ENCODE assay signal across 29 cellular contexts in genomic region chr13:54614729-54615128, GRCh38.
DNase-seq lines count a peak whose midpoint lies in the region; TF ChIP-seq lines count a peak whose summit lies in the region.
"Had no signal": no experiment of that assay in that cellular context is flagged by ENCODE, and none has a peak within 500 bp of the region (broad histone marks: within the 10 kb centered on the region; RNA-seq: fewer than 3 reads in every experiment).

No MANE protein-coding gene starts in this region.

- H3K9me3 ChIP-seq in WERI-Rb-1 (ENCODE audit: severe bottlenecking) (no peaks in the 10 kb centered on the region), PC-9 (ENCODE audit: insufficient read depth, low read depth) (no peaks in the 10 kb centered on the region)
- H3K9me3 ChIP-seq: ascending aorta, pancreas, right atrium auricular region, thyroid gland, vagina had no signal

- H3K27me3 ChIP-seq in WERI-Rb-1 (ENCODE audit: insufficient read depth, low read depth, severe bottlenecking) (no peaks in the 10 kb centered on the region), PC-9 (ENCODE audit: insufficient read depth, low read depth) (no peaks in the 10 kb centered on the region)
- H3K27me3 ChIP-seq: ascending aorta, pancreas, right atrium auricular region, thyroid gland, vagina had no signal

- peak overlapping the region; percentile 68 for H3K27ac ChIP-seq in WERI-Rb-1
- no peak overlapping the region for H3K27ac ChIP-seq in PC-9
- H3K27ac ChIP-seq: ascending aorta, pancreas, right atrium auricular region, RWPE1, thyroid gland, vagina had no signal

- BruUV-seq in PC-9 (replicated peaks; lab: Mats Ljungman, UMichigan), result no TSS peak

- DNase-seq in DMS153 (lab: John Stamatoyannopoulos, UW) (peak; percentile 60), NCI-H1436 treated with DMSO at 0.1 percent for 48 hours (lab: John Stamatoyannopoulos, UW) (peak; percentile 52), NCI-H524 (lab: John Stamatoyannopoulos, UW) (peak; percentile 80 to 93), WERI-Rb-1 (peak; percentile 75), 8988T (no peak), PC-9 (no peak), amygdala (lab: John Stamatoyannopoulos, UW) (no peak)
- DNase-seq in stimulated activated CD4-positive, alpha-beta T cell treated with anti-CD3 and anti-CD28 coated beads, Interleukin-2, amount 100 ng/mL, for 24 hours, result no peak
- DNase-seq: activated B cell treated with CpG ODN at 0.5 μM for 24 hours; activated CD4-positive, alpha-beta T cell treated with anti-CD3 and anti-CD28 coated beads, Interleukin-2, amount 50 U/mL, for 1 hour; activated effector memory CD4-positive, alpha-beta T cell treated with anti-CD3 and anti-CD28 coated beads, Interleukin-2, amount 50 U/mL, for 16 hours; activated naive CD8-positive, alpha-beta T cell treated with anti-CD3 and anti-CD28 coated beads for 36 hours; activated T-cell treated with anti-CD3 and anti-CD28 coated beads, Interleukin-2, amount 50 U/mL, for 24 hours; Calu3; HFFc6; hippocampal formation; IMR-90; natural killer cell; NCI-H2171; NCI-H526 treated with DMSO at 0.1 percent for 48 hours; pancreas; T-cell; thyroid gland had no signal

- no peaks in the 10 kb centered on the region for H4K20me1 ChIP-seq in PC-9 (ENCODE audit: insufficient read depth)

- H3K79me2 ChIP-seq in PC-9 (ENCODE audit: low read depth), result no peaks in the 10 kb centered on the region

- H2AFZ ChIP-seq in PC-9, result no peak overlapping the region

- H3K36me3 ChIP-seq in WERI-Rb-1 (no peaks in the 10 kb centered on the region), PC-9 (ENCODE audit: low read depth) (no peaks in the 10 kb centered on the region)
- H3K36me3 ChIP-seq: ascending aorta, pancreas, right atrium auricular region, thyroid gland, vagina had no signal

- H3K4me3 ChIP-seq in WERI-Rb-1 (ENCODE audit: low read depth, low read length) (no peak overlapping the region; the same call in 1 of the 2 replicates), PC-9 (no peak overlapping the region)
- H3K4me3 ChIP-seq: ascending aorta, lung, pancreas, right atrium auricular region, smooth muscle cell, thyroid gland, vagina had no signal

- no peak overlapping the region for H3K4me2 ChIP-seq in PC-9
- H3K4me2 ChIP-seq: smooth muscle cell had no signal

- no peaks in the 10 kb centered on the region for H3K9me2 ChIP-seq in PC-9 (ENCODE audit: insufficient read depth)

- CTCF ChIA-PET in PC-9 (lab: Charles Lee), result no interaction called here

- no peaks in the 10 kb centered on the region for H3F3A ChIP-seq in PC-9 (ENCODE audit: insufficient read depth, low read depth)

- POLR2A ChIA-PET in PC-9 (lab: Charles Lee; ENCODE audit: unreplicated experiment), result no interaction called here

- TF ChIP-seq CTCF in WERI-Rb-1 (IDR thresholded peaks at IDR 0.05; ENCODE audit: low read depth, low read length) (no peak), PC-9 (conservative IDR thresholded peaks at IDR 0.05) (no peak)

- no peaks in the 10 kb centered on the region for H3K4me1 ChIP-seq in PC-9 (replicated peaks; ENCODE audit: insufficient read depth)
- H3K4me1 ChIP-seq: ascending aorta, pancreas, right atrium auricular region, thyroid gland, vagina had no signal

- intact Hi-C loops in PC-9 (cut with micrococcal nuclease; ENCODE audit: unreplicated experiment), result no loop called here

Comparison
In these comparisons a context has a peak if more than half of its experiments do, and no peak if none do; other contexts are left out.
1. DNase-seq: peak in DMS153 (single experiment), NCI-H1436 treated with DMSO at 0.1 percent for 48 hours (single experiment), NCI-H524 (2 of 2) and WERI-Rb-1 (single experiment); none in 8988T (single experiment), PC-9 (0 of 2), amygdala (0 of 56) and stimulated activated CD4-positive, alpha-beta T cell treated with anti-CD3 and anti-CD28 coated beads, Interleukin-2, amount 100 ng/mL, for 24 hours (0 of 2).